18 cellular contexts compared by ENCODE assay signal in the genomic region with DNA sequence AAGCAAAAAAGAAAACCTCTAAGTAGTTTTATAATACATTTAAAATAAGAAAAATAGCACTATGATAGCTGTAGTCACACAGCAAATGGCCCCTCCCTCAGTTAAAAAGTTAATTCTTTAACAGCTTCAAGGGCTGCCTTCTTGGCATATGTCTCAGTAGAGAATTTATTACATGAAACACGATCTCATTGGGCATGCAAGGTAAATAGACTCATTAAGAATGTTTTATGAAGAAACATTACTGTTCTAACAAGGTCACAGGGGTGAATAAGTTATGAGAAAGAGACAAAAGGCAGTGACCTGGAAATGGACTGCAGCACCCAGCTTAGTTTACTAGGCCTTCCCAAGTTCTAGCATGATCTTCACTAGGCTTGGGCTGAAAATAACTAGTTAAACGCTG.
"Had no signal": no experiment of that assay in that cellular context is flagged by ENCODE, and none has a peak within 500 bp of the region (broad histone marks: within the 10 kb centered on the region; RNA-seq: fewer than 3 reads in every experiment).

No MANE protein-coding gene starts in this region.

- H3K36me3 Mint-ChIP-seq: type B pancreatic cell had no signal

- FAIRE-seq: endothelial cell of umbilical vein had no signal

- H3K9me3 Mint-ChIP-seq: activated CD4-positive, alpha-beta T cell treated with anti-CD3 and anti-CD28 coated beads, Interleukin-2, amount 10 ng/mL, durations not matched to agents 7 days and 5 days; naive thymus-derived CD8-positive, alpha-beta T cell; type B pancreatic cell had no signal

- H3K27me3 ChIP-seq: adrenal gland, heart right ventricle had no signal

- H3K4me3 Mint-ChIP-seq: activated CD4-positive, alpha-beta T cell treated with anti-CD3 and anti-CD28 coated beads, Interleukin-2, amount 10 ng/mL, durations not matched to agents 7 days and 5 days; naive thymus-derived CD8-positive, alpha-beta T cell; type B pancreatic cell had no signal

- H3K4me1 Mint-ChIP-seq: activated CD4-positive, alpha-beta T cell treated with anti-CD3 and anti-CD28 coated beads, Interleukin-2, amount 10 ng/mL, durations not matched to agents 7 days and 5 days had no signal

- H3K27ac Mint-ChIP-seq: activated CD4-positive, alpha-beta T cell treated with anti-CD3 and anti-CD28 coated beads, Interleukin-2, amount 10 ng/mL, durations not matched to agents 7 days and 5 days; type B pancreatic cell had no signal

- DNase-seq: activated CD4-positive, alpha-beta T cell treated with anti-CD3 and anti-CD28 coated beads, Interleukin-2, amount 10 ng/mL, durations not matched to agents 7 days and 5 days; activated CD4-positive, CD25-positive, alpha-beta regulatory T cell; activated naive CD4-positive, alpha-beta T cell treated with anti-CD3 and anti-CD28 coated beads, Interleukin-2, amount 50 U/mL, for 16 hours; adrenal gland; caudate nucleus; effector CD4-positive, alpha-beta T cell; heart right ventricle; islet precursor cell; naive thymus-derived CD8-positive, alpha-beta T cell; nucleus accumbens; stimulated activated CD4-positive, alpha-beta T cell treated with anti-CD3 and anti-CD28 coated beads, Interleukin-2, amount 100 ng/mL, for 24 hours; stimulated activated naive CD4-positive, alpha-beta T cell; substantia nigra had no signal

- H3K9me3 ChIP-seq: adrenal gland, heart right ventricle, prostate gland had no signal

- H3K27me3 Mint-ChIP-seq: activated CD4-positive, alpha-beta T cell treated with anti-CD3 and anti-CD28 coated beads, Interleukin-2, amount 10 ng/mL, durations not matched to agents 7 days and 5 days; naive thymus-derived CD8-positive, alpha-beta T cell; type B pancreatic cell had no signal

- H3K27ac ChIP-seq: coronary artery, prostate gland had no signal

- H3K36me3 ChIP-seq: adrenal gland, heart right ventricle, prostate gland had no signal

- H3K4me3 ChIP-seq: adrenal gland, coronary artery, heart right ventricle, prostate gland had no signal

- H3K4me1 ChIP-seq: prostate gland had no signal

- ATAC-seq: heart right ventricle; naive thymus-derived CD8-positive, alpha-beta T cell; sciatic nerve had no signal
